Comparison of ENCODE assay signal across 13 cellular contexts in genomic region chr5:154220625-154221024, GRCh38. TPM values are rescaled to one million over a fixed set of nuclear protein-coding genes. Genes with fewer than 3 reads are reported as not detected.
A peak's percentile ranks its signal among the peaks of the same experiment; 100 is the strongest.
DNase-seq lines count a peak whose midpoint lies in the region; ATAC-seq, FAIRE-seq and TF ChIP-seq lines count a peak whose summit lies in the region.
"Had no signal": no experiment of that assay in that cellular context is flagged by ENCODE, and none has a peak within 500 bp of the region (broad histone marks: within the 10 kb centered on the region; RNA-seq: fewer than 3 reads in every experiment).

No MANE protein-coding gene starts in this region.

- H3K27me3 ChIP-seq in upper lobe of right lung = no peaks in the 10 kb centered on the region
- H3K27me3 ChIP-seq: testis had no signal

- H3K9me3 ChIP-seq in upper lobe of right lung = no peaks in the 10 kb centered on the region
- H3K9me3 ChIP-seq: testis had no signal

- FAIRE-seq in urothelium cell line (lab: Jason Lieb, UNC) = no peak

- POLR2A ChIA-PET in activated CD4-positive, alpha-beta memory T cell treated with anti-CD3 and anti-CD28 coated beads for 36 hours (lab: Charles Lee) = interaction anchor here (1.2 to 1.3 kb wide), 2 partner anchors 28 to 30 kb away, joined by 3 read pairs; partner anchors contain the start of gene GALNT10
- POLR2A ChIA-PET in activated CD4-positive, alpha-beta memory T cell treated with anti-CD3 and anti-CD28 coated beads, Interleukin-2, amount 10 ng/mL, durations not matched to agents 7 days and 5 days (lab: Charles Lee) = interaction anchor here (1.7 to 2.2 kb wide), 4 partner anchors 11 to 30 kb away, joined by 7 to 17 read pairs (median 10); partner anchors contain the start of gene GALNT10

- ATAC-seq in activated T-helper 17 cell treated with anti-CD3 and anti-CD28 coated beads, Interleukin-2, amount 50 U/mL, for 72 hours (replicated peaks) = no peak
- no peak for ATAC-seq in upper lobe of right lung
- no peak for ATAC-seq in GM19023 (IDR thresholded peaks at IDR 0.05; ENCODE audit: unreplicated experiment)

- H3K27ac Mint-ChIP-seq in activated CD4-positive, alpha-beta memory T cell treated with anti-CD3 and anti-CD28 coated beads for 36 hours = peak overlapping the region; percentile 13
- no peak overlapping the region for H3K27ac Mint-ChIP-seq in activated CD4-positive, alpha-beta memory T cell treated with anti-CD3 and anti-CD28 coated beads, Interleukin-2, amount 10 ng/mL, durations not matched to agents 7 days and 5 days
- H3K27ac Mint-ChIP-seq in activated T-helper 17 cell treated with anti-CD3 and anti-CD28 coated beads, Interleukin-2, amount 50 U/mL, for 72 hours = peak overlapping the region; percentile 74

- CTCF ChIA-PET in activated CD4-positive, alpha-beta memory T cell treated with anti-CD3 and anti-CD28 coated beads for 36 hours (lab: Charles Lee) = interaction anchor here (1.5 kb wide), 1 partner anchor 10 kb away, joined by 3 read pairs; no protein-coding TSS in a partner anchor
- CTCF ChIA-PET in activated CD4-positive, alpha-beta memory T cell treated with anti-CD3 and anti-CD28 coated beads, Interleukin-2, amount 10 ng/mL, durations not matched to agents 7 days and 5 days (lab: Charles Lee) = interaction anchor here (1.5 to 2.1 kb wide), 3 partner anchors 12 to 30 kb away, joined by 4 to 9 read pairs (median 6); partner anchors contain the start of gene GALNT10

- H3K36me3 ChIP-seq in upper lobe of right lung = no peaks in the 10 kb centered on the region

- intact Hi-C loops in activated CD4-positive, alpha-beta memory T cell treated with anti-CD3 and anti-CD28 coated beads for 36 hours (cut with micrococcal nuclease) = loop anchor here (2.0 kb wide), 1 partner anchor 18 kb away; no protein-coding TSS in a partner anchor
- intact Hi-C loops in upper lobe of right lung (cut with DNase I) = no loop called here

- peaks cover 12% of the 10 kb centered on the region for H3K4me1 ChIP-seq in upper lobe of right lung

- no peaks in the 10 kb centered on the region for H3K27me3 Mint-ChIP-seq in activated CD4-positive, alpha-beta memory T cell treated with anti-CD3 and anti-CD28 coated beads for 36 hours
- H3K27me3 Mint-ChIP-seq in activated CD4-positive, alpha-beta memory T cell treated with anti-CD3 and anti-CD28 coated beads, Interleukin-2, amount 10 ng/mL, durations not matched to agents 7 days and 5 days = no peaks in the 10 kb centered on the region
- no peaks in the 10 kb centered on the region for H3K27me3 Mint-ChIP-seq in activated T-helper 17 cell treated with anti-CD3 and anti-CD28 coated beads, Interleukin-2, amount 50 U/mL, for 72 hours
- H3K27me3 Mint-ChIP-seq: brain had no signal

- H3K9me3 Mint-ChIP-seq in activated CD4-positive, alpha-beta memory T cell treated with anti-CD3 and anti-CD28 coated beads for 36 hours = peaks cover 1% of the 10 kb centered on the region
- peaks cover 1% of the 10 kb centered on the region for H3K9me3 Mint-ChIP-seq in activated CD4-positive, alpha-beta memory T cell treated with anti-CD3 and anti-CD28 coated beads, Interleukin-2, amount 10 ng/mL, durations not matched to agents 7 days and 5 days
- H3K9me3 Mint-ChIP-seq in activated T-helper 17 cell treated with anti-CD3 and anti-CD28 coated beads, Interleukin-2, amount 50 U/mL, for 72 hours = no peaks in the 10 kb centered on the region

- TF ChIP-seq CTCF in upper lobe of right lung (IDR thresholded peaks at IDR 0.05) = no peak

- no peak overlapping the region for H3K4me3 Mint-ChIP-seq in activated CD4-positive, alpha-beta memory T cell treated with anti-CD3 and anti-CD28 coated beads for 36 hours
- H3K4me3 Mint-ChIP-seq in activated CD4-positive, alpha-beta memory T cell treated with anti-CD3 and anti-CD28 coated beads, Interleukin-2, amount 10 ng/mL, durations not matched to agents 7 days and 5 days = no peak overlapping the region
- peak overlapping the region; percentile 71 for H3K4me3 Mint-ChIP-seq in activated T-helper 17 cell treated with anti-CD3 and anti-CD28 coated beads, Interleukin-2, amount 50 U/mL, for 72 hours
- H3K4me3 Mint-ChIP-seq: brain, nephron progenitor cell had no signal

- H3K4me1 Mint-ChIP-seq in activated CD4-positive, alpha-beta memory T cell treated with anti-CD3 and anti-CD28 coated beads for 36 hours (ENCODE audit: low read depth) = peaks cover 48% of the 10 kb centered on the region
- peaks cover 59% of the 10 kb centered on the region for H3K4me1 Mint-ChIP-seq in activated CD4-positive, alpha-beta memory T cell treated with anti-CD3 and anti-CD28 coated beads, Interleukin-2, amount 10 ng/mL, durations not matched to agents 7 days and 5 days
- peaks cover 44% of the 10 kb centered on the region for H3K4me1 Mint-ChIP-seq in activated T-helper 17 cell treated with anti-CD3 and anti-CD28 coated beads, Interleukin-2, amount 50 U/mL, for 72 hours

- no peak for DNase-seq in activated CD4-positive, alpha-beta memory T cell treated with anti-CD3 and anti-CD28 coated beads for 36 hours
- DNase-seq in activated CD4-positive, alpha-beta memory T cell treated with anti-CD3 and anti-CD28 coated beads, Interleukin-2, amount 10 ng/mL, durations not matched to agents 7 days and 5 days = no peak
- DNase-seq in glomerular visceral epithelial cell (ENCODE audit: extremely low spot score) (peak; percentile 78), urothelium cell line (ENCODE audit: low spot score) (peak; percentile 20), upper lobe of right lung (no peak), SW480 (ENCODE audit: low spot score) (no peak)
- DNase-seq: activated CD4-positive, alpha-beta T cell treated with anti-CD3 and anti-CD28 coated beads for 48 hours; MV-4-11; nephron progenitor cell; testis had no signal

- H3K27ac ChIP-seq in upper lobe of right lung = no peak overlapping the region
- H3K27ac ChIP-seq: testis had no signal

- peaks cover 20% of the 10 kb centered on the region for H3K36me3 Mint-ChIP-seq in activated CD4-positive, alpha-beta memory T cell treated with anti-CD3 and anti-CD28 coated beads for 36 hours
- H3K36me3 Mint-ChIP-seq in activated CD4-positive, alpha-beta memory T cell treated with anti-CD3 and anti-CD28 coated beads, Interleukin-2, amount 10 ng/mL, durations not matched to agents 7 days and 5 days (ENCODE audit: low read depth) = peaks cover 35% of the 10 kb centered on the region
- peaks cover 25% of the 10 kb centered on the region for H3K36me3 Mint-ChIP-seq in activated T-helper 17 cell treated with anti-CD3 and anti-CD28 coated beads, Interleukin-2, amount 50 U/mL, for 72 hours (ENCODE audit: low read depth)

- no peak overlapping the region for H3K4me3 ChIP-seq in upper lobe of right lung
- H3K4me3 ChIP-seq: testis had no signal

RNA-seq across cellular contexts. Expression of gene GALNT10, which starts 30.1 kb away (rescaled TPM):
- total RNA-seq in activated CD4-positive, alpha-beta memory T cell treated with anti-CD3 and anti-CD28 coated beads for 36 hours = 10 to 100 TPM; 23.8 to 26.9 TPM
- total RNA-seq in activated CD4-positive, alpha-beta memory T cell treated with anti-CD3 and anti-CD28 coated beads, Interleukin-2, amount 10 ng/mL, durations not matched to agents 7 days and 5 days = 10 to 100 TPM; 38.6 to 40.4 TPM
- total RNA-seq in activated T-helper 17 cell treated with anti-CD3 and anti-CD28 coated beads, Interleukin-2, amount 50 U/mL, for 72 hours = 10 to 100 TPM; 21.5 to 45.3 TPM
- 93.8 TPM for total RNA-seq in upper lobe of right lung

Comparison
In these comparisons a context has a peak if more than half of its experiments do, and no peak if none do; other contexts are left out.
1. DNase-seq: peak in glomerular visceral epithelial cell (single experiment) and urothelium cell line (single experiment); none in activated CD4-positive, alpha-beta memory T cell treated with anti-CD3 and anti-CD28 coated beads for 36 hours (single experiment), activated CD4-positive, alpha-beta memory T cell treated with anti-CD3 and anti-CD28 coated beads, Interleukin-2, amount 10 ng/mL, durations not matched to agents 7 days and 5 days (single experiment), upper lobe of right lung (single experiment) and SW480 (single experiment).